1 cellular context compared by ENCODE assay signal in the genomic region with DNA sequence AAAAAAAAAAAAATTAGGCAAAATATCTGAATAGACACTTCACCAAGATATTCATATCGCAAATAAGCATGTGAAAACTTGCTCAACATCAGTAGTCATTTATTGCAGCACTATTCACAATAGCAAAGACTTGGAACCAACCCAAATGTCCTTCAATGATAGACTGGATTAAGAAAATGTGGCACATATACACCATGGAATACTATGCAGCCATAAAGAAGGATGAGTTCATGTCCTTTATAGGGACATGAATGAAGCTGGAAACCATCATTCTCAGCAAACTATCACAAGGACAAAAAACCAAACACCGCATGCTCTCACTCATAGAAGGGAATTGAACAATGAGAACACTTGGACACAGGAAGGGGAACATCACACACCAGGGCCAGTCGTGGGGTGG. TPM values are rescaled to one million over a fixed set of nuclear protein-coding genes. Genes with fewer than 3 reads are reported as not detected.
"Had no signal": no experiment of that assay in that cellular context is flagged by ENCODE, and none has a peak within 500 bp of the region (broad histone marks: within the 10 kb centered on the region; RNA-seq: fewer than 3 reads in every experiment).

No MANE protein-coding gene starts in this region.

RNA-seq across cellular contexts. Expression of gene CADM1, which starts 29.9 kb away (rescaled TPM):
- total RNA-seq: HFFc6 had no signal
